Comparison of ENCODE assay signal across 5 cellular contexts in genomic region chr19:33752945-33753344, GRCh38.
"Had no signal": no experiment of that assay in that cellular context is flagged by ENCODE, and none has a peak within 500 bp of the region (broad histone marks: within the 10 kb centered on the region; RNA-seq: fewer than 3 reads in every experiment).

No MANE protein-coding gene starts in this region.

- ATAC-seq: GM23338, K562 had no signal

- H3K4me3 ChIP-seq: GM23338, K562 had no signal

- H3K27ac Mint-ChIP-seq: GM23338, H9 had no signal

- H3K4me3 Mint-ChIP-seq: GM23338, H9 had no signal

- H2AFZ ChIP-seq: GM23338 had no signal

- H3K4me2 ChIP-seq: GM23338 had no signal

- H3K9me3 Mint-ChIP-seq: GM23338, H9 had no signal

- DNase-seq: H9, HCEC 1CT, IMR-90 had no signal
